In genomic region chr4:52250124-52250523, GRCh38 we compare ENCODE assay signal across 12 cellular contexts.
A peak's percentile ranks its signal among the peaks of the same experiment; 100 is the strongest.
DNase-seq lines count a peak whose midpoint lies in the region; ATAC-seq lines count a peak whose summit lies in the region.
"Had no signal": no experiment of that assay in that cellular context is flagged by ENCODE, and none has a peak within 500 bp of the region (broad histone marks: within the 10 kb centered on the region; RNA-seq: fewer than 3 reads in every experiment).

No MANE protein-coding gene starts in this region.

- DNase-seq in NCI-H526 treated with DMSO at 0.1 percent for 48 hours (lab: John Stamatoyannopoulos, UW) (peak; percentile 3), Right ventricle myocardium superior (peak; percentile 52), stromal cell of bone marrow (ENCODE audit: low read depth) (peak; percentile 77), C1 segment of cervical spinal cord (lab: John Stamatoyannopoulos, UW) (no peak), caudate nucleus (lab: John Stamatoyannopoulos, UW) (no peak), HUDEP-2 (lab: John Stamatoyannopoulos, UW; ENCODE audit: unreplicated experiment in 76 of 76) (no peak)
- DNase-seq: activated T-cell treated with anti-CD3 and anti-CD28 coated beads for 4 hours; HCEC 1CT; IMR-90; stimulated activated CD4-positive, alpha-beta T cell treated with anti-CD3 and anti-CD28 coated beads, Interleukin-4, amount 100 ng/mL, for 24 hours; stomach had no signal

- intact Hi-C loops in Right ventricle myocardium superior (cut with DNase I): no loop called here

- ATAC-seq in HG03060 (IDR thresholded peaks at IDR 0.05; ENCODE audit: low read depth, unreplicated experiment) (peak; percentile 72), Right ventricle myocardium superior (ENCODE audit: poor library complexity) (peak; percentile 92)

- no peak overlapping the region for H3K27ac ChIP-seq in caudate nucleus (ENCODE audit: low read depth, low read length)
- H3K27ac ChIP-seq: stomach had no signal

Comparison
In these comparisons a context has a peak if more than half of its experiments do, and no peak if none do; other contexts are left out.
1. DNase-seq: peak in NCI-H526 treated with DMSO at 0.1 percent for 48 hours (single experiment), Right ventricle myocardium superior (single experiment) and stromal cell of bone marrow (single experiment); none in C1 segment of cervical spinal cord (0 of 14), caudate nucleus (0 of 61) and HUDEP-2 (0 of 76).